1 cellular context compared by ENCODE assay signal in genomic region chr3:50525987-50526386, GRCh38.
TF ChIP-seq lines count a peak whose summit lies in the region.

No MANE protein-coding gene starts in this region.

TF ChIP-seq in GM12878, 131 proteins besides CTCF, POLR2A, EP300 and RAD21:
- peak; percentile 93 for TF ChIP-seq REST (IDR thresholded peaks at IDR 0.05; ENCODE audit: low read depth, low read length)
- no peak for TF ChIP-seq SMAD1 (IDR thresholded peaks at IDR 0.05; ENCODE audit: low read depth, partially characterized antibody)
- no peak for TF ChIP-seq PKNOX1 (IDR thresholded peaks at IDR 0.05)
- TF ChIP-seq MXI1 (IDR thresholded peaks at IDR 0.05; ENCODE audit: low read depth, low read length), result peak; percentile 93
- TF ChIP-seq SREBF2 (IDR thresholded peaks at IDR 0.05; ENCODE audit: low read length), result no peak
- no peak for TF ChIP-seq POLR2AphosphoS5 (IDR thresholded peaks at IDR 0.05; ENCODE audit: low read length)
- no peak for TF ChIP-seq STAT1 (conservative IDR thresholded peaks at IDR 0.05)
- no peak for TF ChIP-seq RB1 (IDR thresholded peaks at IDR 0.05; ENCODE audit: borderline replicate concordance)
- TF ChIP-seq ZNF687 (IDR thresholded peaks at IDR 0.05), result no peak
- TF ChIP-seq USF1 (IDR thresholded peaks at IDR 0.05; ENCODE audit: borderline replicate concordance, extremely low read length, insufficient read depth, low read depth, low read length), result peak; percentile 53
- no peak for TF ChIP-seq JUNB (IDR thresholded peaks at IDR 0.05)
